Comparison of ENCODE assay signal across 21 cellular contexts in genomic region chr13:19742651-19743050, GRCh38. TPM values are rescaled to one million over a fixed set of nuclear protein-coding genes. Genes with fewer than 3 reads are reported as not detected.
DNase-seq lines count a peak whose midpoint lies in the region; ATAC-seq lines count a peak whose summit lies in the region.
"Had no signal": no experiment of that assay in that cellular context is flagged by ENCODE, and none has a peak within 500 bp of the region (broad histone marks: within the 10 kb centered on the region; RNA-seq: fewer than 3 reads in every experiment).

No MANE protein-coding gene starts in this region.

- H3K27me3 Mint-ChIP-seq in T-helper 17 cell = no peaks in the 10 kb centered on the region
- H3K27me3 Mint-ChIP-seq: CD8-positive, alpha-beta memory T cell had no signal

- H3K36me3 Mint-ChIP-seq in T-helper 17 cell (ENCODE audit: low read depth) = peaks cover 5% of the 10 kb centered on the region
- H3K36me3 Mint-ChIP-seq in stimulated activated effector memory CD8-positive, alpha-beta T cell treated with anti-CD3 and anti-CD28 coated beads, Interleukin-12 subunit alpha, Interleukin-12 subunit beta, amount 100 ng/mL, for 72 hours = peaks cover 96% of the 10 kb centered on the region

- peaks cover 30% of the 10 kb centered on the region for H3K36me3 ChIP-seq in effector memory CD4-positive, alpha-beta T cell (ENCODE audit: control insufficient read depth, insufficient read depth, low read length)

- no peak overlapping the region for H3K27ac ChIP-seq in effector memory CD4-positive, alpha-beta T cell (ENCODE audit: insufficient read depth, low read length, poor library complexity, severe bottlenecking)
- H3K27ac ChIP-seq: BLaER1, KMS-11, SJSA1 had no signal

- DNase-seq in ELF-1 (ENCODE audit: low read depth, low spot score) (peak; percentile 11), T-helper 17 cell (no peak), iPS-NIHi11 (ENCODE audit: low spot score) (peak; percentile 13)
- no peak for DNase-seq in stimulated activated effector memory CD8-positive, alpha-beta T cell treated with anti-CD3 and anti-CD28 coated beads, Interleukin-12 subunit alpha, Interleukin-12 subunit beta, amount 100 ng/mL, for 72 hours (ENCODE audit: low spot score in 2 of 2)
- DNase-seq in effector memory CD4-positive, alpha-beta T cell = no peak
- no peak for DNase-seq in effector CD8-positive, alpha-beta T cell (lab: John Stamatoyannopoulos, UW)
- DNase-seq: Calu3; CD8-positive, alpha-beta memory T cell; DMS153; GDM1; IMR-90; NCI-H1105 treated with DMSO at 0.1 percent for 48 hours; NCI-H1694; NCI-H2081; NCI-H446; NCI-H526 treated with DMSO at 0.1 percent for 48 hours had no signal

- no peaks in the 10 kb centered on the region for H3K4me1 ChIP-seq in effector memory CD4-positive, alpha-beta T cell (ENCODE audit: control insufficient read depth, insufficient read depth, low read length, poor library complexity, severe bottlenecking)
- H3K4me1 ChIP-seq: BLaER1, SJSA1 had no signal

- H3K4me1 Mint-ChIP-seq in T-helper 17 cell = peaks cover 13% of the 10 kb centered on the region
- peaks cover 6% of the 10 kb centered on the region for H3K4me1 Mint-ChIP-seq in stimulated activated effector memory CD8-positive, alpha-beta T cell treated with anti-CD3 and anti-CD28 coated beads, Interleukin-12 subunit alpha, Interleukin-12 subunit beta, amount 100 ng/mL, for 72 hours

- H3K4me3 ChIP-seq in effector memory CD4-positive, alpha-beta T cell (ENCODE audit: insufficient read depth, low read depth, low read length, poor library complexity, severe bottlenecking) = no peak overlapping the region
- H3K4me3 ChIP-seq: BLaER1, SJSA1 had no signal

- H3K9me3 ChIP-seq in T-helper 17 cell (ENCODE audit: control insufficient read depth, low read length, poor library complexity, severe bottlenecking) = no peaks in the 10 kb centered on the region
- no peaks in the 10 kb centered on the region for H3K9me3 ChIP-seq in effector memory CD4-positive, alpha-beta T cell (ENCODE audit: control insufficient read depth, low read length)
- H3K9me3 ChIP-seq: BLaER1, SJSA1 had no signal

- no peaks in the 10 kb centered on the region for H3K27me3 ChIP-seq in effector memory CD4-positive, alpha-beta T cell (replicated peaks; ENCODE audit: control insufficient read depth, insufficient read depth, low read length, poor library complexity, severe bottlenecking)
- H3K27me3 ChIP-seq: BLaER1, SJSA1 had no signal

- H3K9me3 Mint-ChIP-seq in stimulated activated effector memory CD8-positive, alpha-beta T cell treated with anti-CD3 and anti-CD28 coated beads, Interleukin-12 subunit alpha, Interleukin-12 subunit beta, amount 100 ng/mL, for 72 hours = no peaks in the 10 kb centered on the region
- H3K9me3 Mint-ChIP-seq: CD8-positive, alpha-beta memory T cell had no signal

- ATAC-seq in T-helper 17 cell = no peak
- ATAC-seq in stimulated activated effector memory CD8-positive, alpha-beta T cell treated with anti-CD3 and anti-CD28 coated beads, Interleukin-12 subunit alpha, Interleukin-12 subunit beta, amount 100 ng/mL, for 72 hours = no peak
- no peak for ATAC-seq in HG02938 (IDR thresholded peaks at IDR 0.05; ENCODE audit: unreplicated experiment)
- ATAC-seq: Right ventricle myocardium inferior had no signal

- H3K27ac Mint-ChIP-seq in T-helper 17 cell = peak overlapping the region; percentile 47
- peak overlapping the region; percentile 34 for H3K27ac Mint-ChIP-seq in stimulated activated effector memory CD8-positive, alpha-beta T cell treated with anti-CD3 and anti-CD28 coated beads, Interleukin-12 subunit alpha, Interleukin-12 subunit beta, amount 100 ng/mL, for 72 hours

- no peak overlapping the region for H3K4me3 Mint-ChIP-seq in T-helper 17 cell
- no peak overlapping the region for H3K4me3 Mint-ChIP-seq in stimulated activated effector memory CD8-positive, alpha-beta T cell treated with anti-CD3 and anti-CD28 coated beads, Interleukin-12 subunit alpha, Interleukin-12 subunit beta, amount 100 ng/mL, for 72 hours
- H3K4me3 Mint-ChIP-seq: CD8-positive, alpha-beta memory T cell had no signal

RNA-seq across cellular contexts. Expression of gene PSPC1, which starts 40.1 kb away (rescaled TPM):
- 10 to 100 TPM; 75.2 to 84.9 TPM for total RNA-seq in T-helper 17 cell

Comparison
In these comparisons a context has a peak if more than half of its experiments do, and no peak if none do; other contexts are left out.
1. DNase-seq: peak in ELF-1 (single experiment) and iPS-NIHi11 (single experiment); none in T-helper 17 cell (0 of 3), stimulated activated effector memory CD8-positive, alpha-beta T cell treated with anti-CD3 and anti-CD28 coated beads, Interleukin-12 subunit alpha, Interleukin-12 subunit beta, amount 100 ng/mL, for 72 hours (0 of 2), effector memory CD4-positive, alpha-beta T cell (0 of 3) and effector CD8-positive, alpha-beta T cell (single experiment).